Comparison of ENCODE assay signal across 9 cellular contexts in genomic region chr2:199861116-199861774, GRCh38. TPM values are rescaled to one million over a fixed set of nuclear protein-coding genes. Genes with fewer than 3 reads are reported as not detected.
DNase-seq lines count a peak whose midpoint lies in the region; ATAC-seq and TF ChIP-seq lines count a peak whose summit lies in the region.
"Had no signal": no experiment of that assay in that cellular context is flagged by ENCODE, and none has a peak within 500 bp of the region (broad histone marks: within the 10 kb centered on the region; RNA-seq: fewer than 3 reads in every experiment).

No MANE protein-coding gene starts in this region.

- no peaks in the 10 kb centered on the region for H3K36me3 Mint-ChIP-seq in HFFc6 (ENCODE audit: low read depth)

- H3K4me3 Mint-ChIP-seq in HFFc6, result no peak overlapping the region

- H3K9me3 Mint-ChIP-seq in HFFc6, result no peaks in the 10 kb centered on the region

- H3K4me1 ChIP-seq in tibial nerve, result no peaks in the 10 kb centered on the region

- no peak overlapping the region for H3K27ac Mint-ChIP-seq in HFFc6

- TF ChIP-seq POLR2A in tibial nerve (IDR thresholded peaks at IDR 0.05), result no peak

- no peak overlapping the region for H3K27ac ChIP-seq in tibial nerve
- H3K27ac ChIP-seq: epithelial cell of prostate had no signal

- in situ Hi-C loops in SK-MEL-5 (cut with HindIII; ENCODE audit: low pct_unique_long_range_greater_than_20kb, low sequenced_read_pairs), result no loop called here

- ATAC-seq in GM18858 (IDR thresholded peaks at IDR 0.05; ENCODE audit: unreplicated experiment) (no peak), HG03135 (IDR thresholded peaks at IDR 0.05; ENCODE audit: unreplicated experiment) (no peak)

- H3K27me3 ChIP-seq in tibial nerve, result no peaks in the 10 kb centered on the region

- peaks cover 2% of the 10 kb centered on the region for H3K27me3 Mint-ChIP-seq in HFFc6 (ENCODE audit: insufficient read depth)

- no peak overlapping the region for H3K4me3 ChIP-seq in tibial nerve

- DNase-seq in AML-193 (lab: John Stamatoyannopoulos, UW) (peak; percentile 62 to 69), HFFc6 (peak; percentile 15), SK-MEL-5 (ENCODE audit: low read depth, low spot score) (peak; percentile 56), foreskin melanocyte (peak; percentile 18), tibial nerve (ENCODE audit: low spot score in 2 of 2) (no peak), cortex of kidney (lab: John Stamatoyannopoulos, UW) (no peak)

- no peak for TF ChIP-seq EP300 in tibial nerve (IDR thresholded peaks at IDR 0.05)

- no peaks in the 10 kb centered on the region for H3K4me1 Mint-ChIP-seq in HFFc6 (ENCODE audit: low read depth)

- 21 to 25% methylated on average over 5 of the region's 5 CpGs for WGBS in tibial nerve, 2 donors

- H3K36me3 ChIP-seq in tibial nerve, result no peaks in the 10 kb centered on the region

- H3K9me3 ChIP-seq in tibial nerve, result no peaks in the 10 kb centered on the region

- TF ChIP-seq CTCF in HFFc6 (IDR thresholded peaks at IDR 0.05), result peak; percentile 79
- TF ChIP-seq CTCF in tibial nerve (IDR thresholded peaks at IDR 0.05), result peak; percentile 30 to 63 (median 52)

RNA-seq across cellular contexts. Expression of gene FTCDNL1, which starts 10.3 kb away (rescaled TPM):
- total RNA-seq in HFFc6 (2021; fragmentation: NEBNext Ultra II Directional; extraction: Animal tissue kit (Norgen Biotek cat#: 25700)), result under 1 TPM; 0.43 to 0.80 (median 0.64) TPM
- total RNA-seq in SK-MEL-5 (2014; rRNA removed; shearing (Covaris generic)), result 5.6 and 7.6 TPM in 2 replicates
- polyA plus RNA-seq in SK-MEL-5 (2015; cell fraction: cytosol; rRNA removed), result 5.8 and 8.4 TPM in 2 replicates
- 1.3 and 1.6 TPM in 2 replicates for polyA plus RNA-seq in SK-MEL-5 (2015; cell fraction: nucleus; rRNA removed)
- 1 to 10 TPM; 1.8 to 9.0 (median 3.4) TPM for total RNA-seq in tibial nerve

RNA-seq across cellular contexts. Expression of gene C2orf69, which starts 49.8 kb away (rescaled TPM):
- total RNA-seq in HFFc6 (2021; fragmentation: NEBNext Ultra II Directional; extraction: Animal tissue kit (Norgen Biotek cat#: 25700)), result 10 to 100 TPM; 11.8 to 15.2 (median 14.4) TPM
- 11.2 and 11.4 TPM in 2 replicates for total RNA-seq in SK-MEL-5 (2014; rRNA removed; shearing (Covaris generic))
- 9.7 and 13.8 TPM in 2 replicates for polyA plus RNA-seq in SK-MEL-5 (2015; cell fraction: cytosol; rRNA removed)
- polyA plus RNA-seq in SK-MEL-5 (2015; cell fraction: nucleus; rRNA removed), result 10.4 and 11.4 TPM in 2 replicates
- total RNA-seq in tibial nerve, result 10 to 100 TPM in 1 of 4 donors, 1 to 10 TPM in 3; 6.1 to 14.3 (median 9.3) TPM

Comparison
In these comparisons a context has a peak if more than half of its experiments do, and no peak if none do; other contexts are left out.
1. DNase-seq: peak in AML-193 (2 of 2), HFFc6 (single experiment), SK-MEL-5 (single experiment) and foreskin melanocyte (single experiment); none in tibial nerve (0 of 2) and cortex of kidney (single experiment).